23 cellular contexts compared by ENCODE assay signal in genomic region chrX:120350458-120351138, GRCh38. TPM values are rescaled to one million over a fixed set of nuclear protein-coding genes. Genes with fewer than 3 reads are reported as not detected.
DNase-seq lines count a peak whose midpoint lies in the region; TF ChIP-seq lines count a peak whose summit lies in the region.
"Had no signal": no experiment of that assay in that cellular context is flagged by ENCODE, and none has a peak within 500 bp of the region (broad histone marks: within the 10 kb centered on the region; RNA-seq: fewer than 3 reads in every experiment).

No MANE protein-coding gene starts in this region.

- no peaks in the 10 kb centered on the region for H3K79me1 ChIP-seq in mesendoderm (ENCODE audit: low read length)

- H2BK5ac ChIP-seq in mesendoderm (ENCODE audit: low read length), result no peak overlapping the region

- H3K27ac ChIP-seq in skeletal muscle tissue (ENCODE audit: low read depth, low read length) (peak overlapping the region; percentile 64), mesendoderm (ENCODE audit: low read depth, low read length) (no peak overlapping the region)
- H3K27ac ChIP-seq: A549, C4-2B had no signal

- no peak overlapping the region for H4K8ac ChIP-seq in mesendoderm (ENCODE audit: low read depth, low read length)

- intact Hi-C loops in Calu3 (cut with micrococcal nuclease; ENCODE audit: unreplicated experiment), result no loop called here

- H3K56ac ChIP-seq in mesendoderm (ENCODE audit: low read length), result no peak overlapping the region

- no peaks in the 10 kb centered on the region for H3K36me3 Mint-ChIP-seq in Calu3 (ENCODE audit: insufficient read depth, unreplicated experiment)
- no peaks in the 10 kb centered on the region for H3K36me3 Mint-ChIP-seq in activated CD4-positive, alpha-beta memory T cell treated with anti-CD3 and anti-CD28 coated beads, Interleukin-2, amount 10 ng/mL, durations not matched to agents 7 days and 5 days (ENCODE audit: low read depth)

- no peak overlapping the region for H3K4me2 ChIP-seq in mesendoderm (ENCODE audit: low read length)
- H3K4me2 ChIP-seq: A549, GM23338 had no signal

- H3K4me1 Mint-ChIP-seq in Calu3 (ENCODE audit: low read depth, unreplicated experiment), result no peaks in the 10 kb centered on the region
- no peaks in the 10 kb centered on the region for H3K4me1 Mint-ChIP-seq in activated CD4-positive, alpha-beta memory T cell treated with anti-CD3 and anti-CD28 coated beads, Interleukin-2, amount 10 ng/mL, durations not matched to agents 7 days and 5 days
- H3K4me1 Mint-ChIP-seq: GM23338 had no signal

- H3K27me3 Mint-ChIP-seq in Calu3 (ENCODE audit: unreplicated experiment), result peaks cover 51% of the 10 kb centered on the region
- no peaks in the 10 kb centered on the region for H3K27me3 Mint-ChIP-seq in activated CD4-positive, alpha-beta memory T cell treated with anti-CD3 and anti-CD28 coated beads, Interleukin-2, amount 10 ng/mL, durations not matched to agents 7 days and 5 days
- H3K27me3 Mint-ChIP-seq: CD4-positive, alpha-beta T cell had no signal

- POLR2A ChIA-PET in activated CD4-positive, alpha-beta memory T cell treated with anti-CD3 and anti-CD28 coated beads, Interleukin-2, amount 10 ng/mL, durations not matched to agents 7 days and 5 days (lab: Charles Lee), result no interaction called here

- H2BK15ac ChIP-seq in mesendoderm (replicated peaks; ENCODE audit: low read depth), result no peak overlapping the region

- H3K9me3 ChIP-seq in skeletal muscle tissue (ENCODE audit: control insufficient read depth in 3 of 3, low read length in 3 of 3), result no peaks in the 10 kb centered on the region
- H3K9me3 ChIP-seq: A549, Caco-2 had no signal

- no CpG with 5 or more reads among the region's 4 CpGs for WGBS in mesendoderm (ENCODE audit: extremely low coverage, insufficient coverage, low lambda C conversion rate)

- H3K79me2 ChIP-seq in mesendoderm (ENCODE audit: control insufficient read depth, insufficient read depth, low read length), result no peaks in the 10 kb centered on the region

- BruUV-seq in Calu3 (replicated peaks; lab: Mats Ljungman, UMichigan), result no TSS peak

- no peak for TF ChIP-seq CTCF in Calu3 (IDR thresholded peaks at IDR 0.05; ENCODE audit: unreplicated experiment)

- H2AK5ac ChIP-seq in mesendoderm (ENCODE audit: low read length), result no peak overlapping the region

- H3K27me3 ChIP-seq in skeletal muscle tissue (ENCODE audit: control insufficient read depth in 3 of 3, insufficient read depth in 3 of 3, low read length in 3 of 3) (no peaks in the 10 kb centered on the region), mesendoderm (ENCODE audit: insufficient read depth, low read length, poor library complexity) (no peaks in the 10 kb centered on the region)

- H3K9ac ChIP-seq in skeletal muscle tissue (ENCODE audit: low read depth in 1 of 3, low read length in 3 of 3) (no peak overlapping the region), mesendoderm (ENCODE audit: low read length) (no peak overlapping the region)

- no peak overlapping the region for H3K4me3 Mint-ChIP-seq in Calu3 (ENCODE audit: low read depth, unreplicated experiment)
- no peak overlapping the region for H3K4me3 Mint-ChIP-seq in activated CD4-positive, alpha-beta memory T cell treated with anti-CD3 and anti-CD28 coated beads, Interleukin-2, amount 10 ng/mL, durations not matched to agents 7 days and 5 days
- H3K4me3 Mint-ChIP-seq: CD4-positive, alpha-beta T cell; GM23338 had no signal

- no peak overlapping the region for H2BK120ac ChIP-seq in mesendoderm (ENCODE audit: low read depth, low read length)

- H3K27ac Mint-ChIP-seq in Calu3 (ENCODE audit: unreplicated experiment), result no peak overlapping the region
- H3K27ac Mint-ChIP-seq in activated CD4-positive, alpha-beta memory T cell treated with anti-CD3 and anti-CD28 coated beads, Interleukin-2, amount 10 ng/mL, durations not matched to agents 7 days and 5 days, result no peak overlapping the region
- H3K27ac Mint-ChIP-seq: CD4-positive, alpha-beta T cell; GM23338 had no signal

- no peak overlapping the region for H3K23ac ChIP-seq in mesendoderm (ENCODE audit: low read length)

- no peaks in the 10 kb centered on the region for H3K36me3 ChIP-seq in skeletal muscle tissue (ENCODE audit: control insufficient read depth in 3 of 3, insufficient read depth in 3 of 3, low read length in 3 of 3)
- no peaks in the 10 kb centered on the region for H3K36me3 ChIP-seq in mesendoderm (ENCODE audit: control insufficient read depth, insufficient read depth, low read length)

- H3K9me3 Mint-ChIP-seq in Calu3 (ENCODE audit: low read depth, unreplicated experiment), result no peaks in the 10 kb centered on the region
- H3K9me3 Mint-ChIP-seq in activated CD4-positive, alpha-beta memory T cell treated with anti-CD3 and anti-CD28 coated beads, Interleukin-2, amount 10 ng/mL, durations not matched to agents 7 days and 5 days, result peaks cover 2% of the 10 kb centered on the region
- H3K9me3 Mint-ChIP-seq: CD4-positive, alpha-beta T cell; GM23338 had no signal

- no peak overlapping the region for H3K4ac ChIP-seq in mesendoderm (ENCODE audit: low read depth, low read length)

- no peaks in the 10 kb centered on the region for H3K4me1 ChIP-seq in skeletal muscle tissue (ENCODE audit: control insufficient read depth in 3 of 3, insufficient read depth in 3 of 3, low read length in 3 of 3)
- no peaks in the 10 kb centered on the region for H3K4me1 ChIP-seq in mesendoderm (ENCODE audit: control insufficient read depth, low read depth, low read length)
- H3K4me1 ChIP-seq: A549, Caco-2 had no signal

- no peak overlapping the region for H3K18ac ChIP-seq in mesendoderm (ENCODE audit: low read length)

- H3K4me3 ChIP-seq in skeletal muscle tissue (ENCODE audit: low read length in 3 of 3), result no peak overlapping the region
- H3K4me3 ChIP-seq in mesendoderm (ENCODE audit: low read length), result no peak overlapping the region
- H3K4me3 ChIP-seq: A549, GM12878, GM23338 had no signal

- CTCF ChIA-PET in Calu3 (lab: Charles Lee), result no interaction called here
- CTCF ChIA-PET in activated CD4-positive, alpha-beta memory T cell treated with anti-CD3 and anti-CD28 coated beads, Interleukin-2, amount 10 ng/mL, durations not matched to agents 7 days and 5 days (lab: Charles Lee), result no interaction called here

- H4K5ac ChIP-seq in mesendoderm (ENCODE audit: low read length), result no peak overlapping the region

- peak; percentile 64 for DNase-seq in NCI-H82 treated with DMSO at 0.1 percent for 48 hours (lab: John Stamatoyannopoulos, UW; ENCODE audit: unreplicated experiment)
- peak; percentile 2 for DNase-seq in left kidney (ENCODE audit: low read depth, low spot score)
- DNase-seq in renal cortical epithelial cell (ENCODE audit: low read depth), result peak; percentile 2
- no peak for DNase-seq in Calu3
- no peak for DNase-seq in activated CD4-positive, alpha-beta memory T cell treated with anti-CD3 and anti-CD28 coated beads, Interleukin-2, amount 10 ng/mL, durations not matched to agents 7 days and 5 days
- no peak for DNase-seq in mesendoderm
- no peak for DNase-seq in NCI-H748 (lab: John Stamatoyannopoulos, UW; ENCODE audit: unreplicated experiment)
- DNase-seq: AML-193; Caco-2; CD4-positive, alpha-beta T cell; DMS 273 treated with DMSO at 0.1 percent for 48 hours; DMS53; DND-41; EL; HCEC 1CT had no signal

RNA-seq across cellular contexts. Expression of gene ATP1B4, which starts 11.3 kb away (rescaled TPM):
- total RNA-seq in renal cortical epithelial cell (not detected in 2 replicates), skeletal muscle tissue (220 TPM), Calu3 (2022) (not detected in 2 replicates)
- not detected for total RNA-seq in activated CD4-positive, alpha-beta memory T cell treated with anti-CD3 and anti-CD28 coated beads, Interleukin-2, amount 10 ng/mL, durations not matched to agents 7 days and 5 days
- not detected for polyA plus RNA-seq in mesendoderm (2013, experiment 1 of 2)
- polyA plus RNA-seq in mesendoderm (2013, experiment 2 of 2), result not detected
- total RNA-seq: Caco-2; CD4-positive, alpha-beta T cell; G401; GM12878; GM23338; HT-29 had no signal
- polyA plus RNA-seq: A549, BJ, GM12878, GM23338 had no signal

RNA-seq across cellular contexts. Expression of gene TMEM255A, which starts 39.3 kb away (rescaled TPM):
- total RNA-seq in renal cortical epithelial cell, result 0.17 and 0.30 TPM in 2 replicates
- total RNA-seq in skeletal muscle tissue, result 3.1 TPM
- not detected in 2 replicates for total RNA-seq in Calu3 (2022)
- total RNA-seq in activated CD4-positive, alpha-beta memory T cell treated with anti-CD3 and anti-CD28 coated beads, Interleukin-2, amount 10 ng/mL, durations not matched to agents 7 days and 5 days, result not detected
- 0.94 TPM for polyA plus RNA-seq in mesendoderm (2013, experiment 1 of 2)
- polyA plus RNA-seq in mesendoderm (2013, experiment 2 of 2), result 0.91 TPM
- total RNA-seq: CD4-positive, alpha-beta T cell; G401; HT-29 had no signal

Comparison
In these comparisons a context has a peak if more than half of its experiments do, and no peak if none do; other contexts are left out.
1. DNase-seq: peak in NCI-H82 treated with DMSO at 0.1 percent for 48 hours (single experiment), left kidney (single experiment) and renal cortical epithelial cell (single experiment); none in Calu3 (single experiment), activated CD4-positive, alpha-beta memory T cell treated with anti-CD3 and anti-CD28 coated beads, Interleukin-2, amount 10 ng/mL, durations not matched to agents 7 days and 5 days (single experiment), mesendoderm (single experiment) and NCI-H748 (single experiment).
2. RNA of gene ATP1B4, which starts 11.3 kb away (total RNA-seq): 220 TPM in skeletal muscle tissue (single experiment); not detected in renal cortical epithelial cell, not detected in Calu3 and not detected in activated CD4-positive, alpha-beta memory T cell treated with anti-CD3 and anti-CD28 coated beads, Interleukin-2, amount 10 ng/mL, durations not matched to agents 7 days and 5 days; every median in the first group is over 100 times any median in the second.